In genomic region chr11:109135627-109136026, GRCh38 we compare ENCODE assay signal across 26 cellular contexts.
"Had no signal": no experiment of that assay in that cellular context is flagged by ENCODE, and none has a peak within 500 bp of the region (broad histone marks: within the 10 kb centered on the region; RNA-seq: fewer than 3 reads in every experiment).

No MANE protein-coding gene starts in this region.

- H3K4me1 ChIP-seq: stomach, suprapubic skin, testis, thyroid gland, tibial artery, tibial nerve, transverse colon, upper lobe of left lung, upper lobe of right lung, uterus, vagina had no signal

- H3K9me3 ChIP-seq: stomach, suprapubic skin, testis, thoracic aorta, thyroid gland, tibial artery, tibial nerve, transverse colon, upper lobe of right lung, uterus, vagina had no signal

- H3K27me3 ChIP-seq: stomach, suprapubic skin, testis, thyroid gland, tibial artery, tibial nerve, transverse colon, upper lobe of left lung, upper lobe of right lung, uterus, vagina had no signal

- ATAC-seq: stimulated activated effector memory CD8-positive, alpha-beta T cell treated with anti-CD3 and anti-CD28 coated beads, Interleukin-12 subunit alpha, Interleukin-12 subunit beta, amount 100 ng/mL, for 72 hours; stimulated activated memory B cell treated with anti-CD40 and anti-IgM and Interleukin-4, amounts not matched to agents 10 μg/mL and 1 μg/mL and 100 μg/mL, for 72 hours; stimulated activated naive B cell treated with anti-CD40 and anti-IgM and Interleukin-4, amounts not matched to agents 10 μg/mL and 1 μg/mL and 100 μg/mL, for 72 hours; stimulated activated naive CD8-positive, alpha-beta T cell treated with anti-CD3 and anti-CD28 coated beads, Interleukin-15, amount 100 ng/mL, for 72 hours; stimulated activated naive CD8-positive, alpha-beta T cell treated with anti-CD3 and anti-CD28 coated beads, Interleukin-15, Interleukin-2, amounts not matched to agents 100 U/mL and 50 U/mL, for 24 hours; upper lobe of right lung had no signal

- DNase-seq: stimulated activated CD4-positive, alpha-beta T cell treated with anti-CD3 and anti-CD28 coated beads, Interleukin-2, amount 100 ng/mL, for 48 hours; stimulated activated CD4-positive, alpha-beta T cell treated with anti-CD3 and anti-CD28 coated beads, Interleukin-4, amount 100 ng/mL, for 1 hour; stimulated activated CD4-positive, alpha-beta T cell treated with anti-CD3 and anti-CD28 coated beads, Interleukin-4, amount 100 ng/mL, for 24 hours; stimulated activated CD4-positive, alpha-beta T cell treated with anti-CD3 and anti-CD28 coated beads, Interleukin-4, amount 100 ng/mL, for 4 hours; stimulated activated CD8-positive, alpha-beta memory T cell treated with anti-CD3 and anti-CD28 coated beads, Interleukin-4, amount 100 ng/mL, for 48 hours; stimulated activated naive B cell treated with anti-CD40 and anti-IgM and Interleukin-4, amounts not matched to agents 10 μg/mL and 1 μg/mL and 100 μg/mL, for 72 hours; stimulated activated naive CD4-positive, alpha-beta T cell; stimulated activated naive CD4-positive, alpha-beta T cell treated with Interleukin-2 at 50 U/mL for 16 hours; stimulated activated naive CD8-positive, alpha-beta T cell treated with anti-CD3 and anti-CD28 coated beads, Interleukin-15, amount 100 ng/mL, for 72 hours; stimulated activated naive CD8-positive, alpha-beta T cell treated with anti-CD3 and anti-CD28 coated beads, Interleukin-15, Interleukin-2, amounts not matched to agents 100 U/mL and 50 U/mL, for 24 hours; stomach; substantia nigra; testis; thyroid gland; tibial artery; transverse colon; trophoblast cell; upper lobe of left lung; upper lobe of right lung; uterus had no signal

- H3K4me3 ChIP-seq: stomach, suprapubic skin, testis, thoracic aorta, thyroid gland, tibial artery, tibial nerve, transverse colon, upper lobe of left lung, upper lobe of right lung, uterus, vagina had no signal

- H3K36me3 ChIP-seq: stomach, suprapubic skin, thoracic aorta, thyroid gland, tibial artery, tibial nerve, transverse colon, upper lobe of left lung, upper lobe of right lung, uterus, vagina had no signal

- H3K27ac ChIP-seq: stomach, suprapubic skin, testis, thoracic aorta, thyroid gland, tibial artery, tibial nerve, transverse colon, upper lobe of left lung, upper lobe of right lung, uterus, vagina had no signal
